1 cellular context compared by ENCODE assay signal in the genomic region with DNA sequence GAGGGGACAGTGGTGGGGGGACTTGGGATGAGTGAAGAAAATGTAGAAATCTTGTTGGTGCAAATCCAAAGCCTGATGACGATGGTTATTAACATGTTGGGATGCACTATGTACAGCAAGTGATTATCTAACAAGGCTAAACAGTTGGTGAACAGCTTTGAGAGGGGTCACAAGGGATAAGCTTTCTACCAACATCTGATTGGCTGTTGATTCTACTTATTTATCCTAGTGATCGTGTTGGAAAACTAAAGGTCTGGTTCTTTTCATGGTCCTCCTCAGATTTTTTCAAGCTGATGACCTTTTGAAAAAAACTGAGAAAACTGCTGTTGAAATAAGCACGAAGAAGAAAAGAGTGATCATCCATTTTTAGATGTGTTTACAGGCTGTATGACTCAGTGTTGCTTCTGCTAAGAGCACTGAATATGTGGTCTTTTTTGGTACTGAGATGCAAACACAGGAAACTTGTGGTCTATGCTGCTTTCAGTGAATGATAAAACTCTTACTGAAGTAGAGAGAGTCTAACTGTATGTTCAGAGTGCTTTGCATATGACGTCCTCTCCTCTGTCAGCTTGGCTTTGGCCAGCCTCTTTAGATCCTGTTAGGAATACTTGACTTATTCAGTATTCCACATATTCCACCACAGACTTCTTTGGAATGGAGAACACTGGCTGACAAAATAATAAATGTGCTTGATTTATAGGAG.
TF ChIP-seq lines count a peak whose summit lies in the region.

No MANE protein-coding gene starts in this region.

TF ChIP-seq in GM12878, 131 proteins besides CTCF, POLR2A, EP300 and RAD21 (continued from another document and continues in another):
- TF ChIP-seq, protein P1, sequence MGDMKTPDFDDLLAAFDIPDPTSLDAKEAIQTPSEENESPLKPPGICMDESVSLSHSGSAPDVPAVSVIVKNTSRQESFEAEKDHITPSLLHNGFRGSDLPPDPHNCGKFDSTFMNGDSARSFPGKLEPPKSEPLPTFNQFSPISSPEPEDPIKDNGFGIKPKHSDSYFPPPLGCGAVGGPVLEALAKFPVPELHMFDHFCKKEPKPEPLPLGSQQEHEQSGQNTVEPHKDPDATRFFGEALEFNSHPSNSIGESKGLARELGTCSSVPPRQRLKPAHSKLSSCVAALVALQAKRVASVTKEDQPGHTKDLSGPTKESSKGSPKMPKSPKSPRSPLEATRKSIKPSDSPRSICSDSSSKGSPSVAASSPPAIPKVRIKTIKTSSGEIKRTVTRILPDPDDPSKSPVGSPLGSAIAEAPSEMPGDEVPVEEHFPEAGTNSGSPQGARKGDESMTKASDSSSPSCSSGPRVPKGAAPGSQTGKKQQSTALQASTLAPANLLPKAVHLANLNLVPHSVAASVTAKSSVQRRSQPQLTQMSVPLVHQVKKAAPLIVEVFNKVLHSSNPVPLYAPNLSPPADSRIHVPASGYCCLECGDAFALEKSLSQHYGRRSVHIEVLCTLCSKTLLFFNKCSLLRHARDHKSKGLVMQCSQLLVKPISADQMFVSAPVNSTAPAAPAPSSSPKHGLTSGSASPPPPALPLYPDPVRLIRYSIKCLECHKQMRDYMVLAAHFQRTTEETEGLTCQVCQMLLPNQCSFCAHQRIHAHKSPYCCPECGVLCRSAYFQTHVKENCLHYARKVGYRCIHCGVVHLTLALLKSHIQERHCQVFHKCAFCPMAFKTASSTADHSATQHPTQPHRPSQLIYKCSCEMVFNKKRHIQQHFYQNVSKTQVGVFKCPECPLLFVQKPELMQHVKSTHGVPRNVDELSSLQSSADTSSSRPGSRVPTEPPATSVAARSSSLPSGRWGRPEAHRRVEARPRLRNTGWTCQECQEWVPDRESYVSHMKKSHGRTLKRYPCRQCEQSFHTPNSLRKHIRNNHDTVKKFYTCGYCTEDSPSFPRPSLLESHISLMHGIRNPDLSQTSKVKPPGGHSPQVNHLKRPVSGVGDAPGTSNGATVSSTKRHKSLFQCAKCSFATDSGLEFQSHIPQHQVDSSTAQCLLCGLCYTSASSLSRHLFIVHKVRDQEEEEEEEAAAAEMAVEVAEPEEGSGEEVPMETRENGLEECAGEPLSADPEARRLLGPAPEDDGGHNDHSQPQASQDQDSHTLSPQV (IDR thresholded peaks at IDR 0.05): no peak
- peak; percentile 78; the same call in 1 of the 2 replicates for TF ChIP-seq CBX5 (IDR thresholded peaks at IDR 0.05; ENCODE audit: low read depth)
- TF ChIP-seq ZNF274 (IDR thresholded peaks at IDR 0.05; ENCODE audit: insufficient read depth, insufficient read length): no peak
- no peak for TF ChIP-seq EGR1 (IDR thresholded peaks at IDR 0.05; ENCODE audit: borderline replicate concordance in 1 of 2, low read depth in 2 of 2, low read length in 2 of 2)
- TF ChIP-seq SMC3 (IDR thresholded peaks at IDR 0.05; ENCODE audit: borderline replicate concordance, low read length): no peak; the same call in 1 of the 2 replicates
- TF ChIP-seq MEF2A (IDR thresholded peaks at IDR 0.05; ENCODE audit: insufficient read depth, low read depth, low read length): peak; percentile 94
- TF ChIP-seq, protein P2, sequence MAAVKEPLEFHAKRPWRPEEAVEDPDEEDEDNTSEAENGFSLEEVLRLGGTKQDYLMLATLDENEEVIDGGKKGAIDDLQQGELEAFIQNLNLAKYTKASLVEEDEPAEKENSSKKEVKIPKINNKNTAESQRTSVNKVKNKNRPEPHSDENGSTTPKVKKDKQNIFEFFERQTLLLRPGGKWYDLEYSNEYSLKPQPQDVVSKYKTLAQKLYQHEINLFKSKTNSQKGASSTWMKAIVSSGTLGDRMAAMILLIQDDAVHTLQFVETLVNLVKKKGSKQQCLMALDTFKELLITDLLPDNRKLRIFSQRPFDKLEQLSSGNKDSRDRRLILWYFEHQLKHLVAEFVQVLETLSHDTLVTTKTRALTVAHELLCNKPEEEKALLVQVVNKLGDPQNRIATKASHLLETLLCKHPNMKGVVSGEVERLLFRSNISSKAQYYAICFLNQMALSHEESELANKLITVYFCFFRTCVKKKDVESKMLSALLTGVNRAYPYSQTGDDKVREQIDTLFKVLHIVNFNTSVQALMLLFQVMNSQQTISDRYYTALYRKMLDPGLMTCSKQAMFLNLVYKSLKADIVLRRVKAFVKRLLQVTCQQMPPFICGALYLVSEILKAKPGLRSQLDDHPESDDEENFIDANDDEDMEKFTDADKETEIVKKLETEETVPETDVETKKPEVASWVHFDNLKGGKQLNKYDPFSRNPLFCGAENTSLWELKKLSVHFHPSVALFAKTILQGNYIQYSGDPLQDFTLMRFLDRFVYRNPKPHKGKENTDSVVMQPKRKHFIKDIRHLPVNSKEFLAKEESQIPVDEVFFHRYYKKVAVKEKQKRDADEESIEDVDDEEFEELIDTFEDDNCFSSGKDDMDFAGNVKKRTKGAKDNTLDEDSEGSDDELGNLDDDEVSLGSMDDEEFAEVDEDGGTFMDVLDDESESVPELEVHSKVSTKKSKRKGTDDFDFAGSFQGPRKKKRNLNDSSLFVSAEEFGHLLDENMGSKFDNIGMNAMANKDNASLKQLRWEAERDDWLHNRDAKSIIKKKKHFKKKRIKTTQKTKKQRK (IDR thresholded peaks at IDR 0.05; ENCODE audit: low read depth, low read length): no peak
- TF ChIP-seq SRF (IDR thresholded peaks at IDR 0.05; ENCODE audit: low read depth in 2 of 2, low read length in 2 of 2): peak in 1 of 2 experiments; percentile 76; a peak in 2 of 4 replicates
- TF ChIP-seq POU2F2 (IDR thresholded peaks at IDR 0.05; ENCODE audit: borderline replicate concordance, low read depth, low read length): peak; percentile 95
- TF ChIP-seq, protein P3, sequence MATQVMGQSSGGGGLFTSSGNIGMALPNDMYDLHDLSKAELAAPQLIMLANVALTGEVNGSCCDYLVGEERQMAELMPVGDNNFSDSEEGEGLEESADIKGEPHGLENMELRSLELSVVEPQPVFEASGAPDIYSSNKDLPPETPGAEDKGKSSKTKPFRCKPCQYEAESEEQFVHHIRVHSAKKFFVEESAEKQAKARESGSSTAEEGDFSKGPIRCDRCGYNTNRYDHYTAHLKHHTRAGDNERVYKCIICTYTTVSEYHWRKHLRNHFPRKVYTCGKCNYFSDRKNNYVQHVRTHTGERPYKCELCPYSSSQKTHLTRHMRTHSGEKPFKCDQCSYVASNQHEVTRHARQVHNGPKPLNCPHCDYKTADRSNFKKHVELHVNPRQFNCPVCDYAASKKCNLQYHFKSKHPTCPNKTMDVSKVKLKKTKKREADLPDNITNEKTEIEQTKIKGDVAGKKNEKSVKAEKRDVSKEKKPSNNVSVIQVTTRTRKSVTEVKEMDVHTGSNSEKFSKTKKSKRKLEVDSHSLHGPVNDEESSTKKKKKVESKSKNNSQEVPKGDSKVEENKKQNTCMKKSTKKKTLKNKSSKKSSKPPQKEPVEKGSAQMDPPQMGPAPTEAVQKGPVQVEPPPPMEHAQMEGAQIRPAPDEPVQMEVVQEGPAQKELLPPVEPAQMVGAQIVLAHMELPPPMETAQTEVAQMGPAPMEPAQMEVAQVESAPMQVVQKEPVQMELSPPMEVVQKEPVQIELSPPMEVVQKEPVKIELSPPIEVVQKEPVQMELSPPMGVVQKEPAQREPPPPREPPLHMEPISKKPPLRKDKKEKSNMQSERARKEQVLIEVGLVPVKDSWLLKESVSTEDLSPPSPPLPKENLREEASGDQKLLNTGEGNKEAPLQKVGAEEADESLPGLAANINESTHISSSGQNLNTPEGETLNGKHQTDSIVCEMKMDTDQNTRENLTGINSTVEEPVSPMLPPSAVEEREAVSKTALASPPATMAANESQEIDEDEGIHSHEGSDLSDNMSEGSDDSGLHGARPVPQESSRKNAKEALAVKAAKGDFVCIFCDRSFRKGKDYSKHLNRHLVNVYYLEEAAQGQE (IDR thresholded peaks at IDR 0.05; ENCODE audit: low read depth, low read length): no peak
- 0 out of 2 replicates have a peak, but pooled peaks have one; percentile 50 for TF ChIP-seq YY1 (IDR thresholded peaks at IDR 0.05; ENCODE audit: low read depth, low read length)
- peak; percentile 15; the same call in 1 of the 2 replicates for TF ChIP-seq TCF7 (IDR thresholded peaks at IDR 0.05; ENCODE audit: borderline replicate concordance)
- TF ChIP-seq, protein P4, sequence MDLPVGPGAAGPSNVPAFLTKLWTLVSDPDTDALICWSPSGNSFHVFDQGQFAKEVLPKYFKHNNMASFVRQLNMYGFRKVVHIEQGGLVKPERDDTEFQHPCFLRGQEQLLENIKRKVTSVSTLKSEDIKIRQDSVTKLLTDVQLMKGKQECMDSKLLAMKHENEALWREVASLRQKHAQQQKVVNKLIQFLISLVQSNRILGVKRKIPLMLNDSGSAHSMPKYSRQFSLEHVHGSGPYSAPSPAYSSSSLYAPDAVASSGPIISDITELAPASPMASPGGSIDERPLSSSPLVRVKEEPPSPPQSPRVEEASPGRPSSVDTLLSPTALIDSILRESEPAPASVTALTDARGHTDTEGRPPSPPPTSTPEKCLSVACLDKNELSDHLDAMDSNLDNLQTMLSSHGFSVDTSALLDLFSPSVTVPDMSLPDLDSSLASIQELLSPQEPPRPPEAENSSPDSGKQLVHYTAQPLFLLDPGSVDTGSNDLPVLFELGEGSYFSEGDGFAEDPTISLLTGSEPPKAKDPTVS (IDR thresholded peaks at IDR 0.05; ENCODE audit: low read depth, low read length): no peak
- TF ChIP-seq, protein P5, sequence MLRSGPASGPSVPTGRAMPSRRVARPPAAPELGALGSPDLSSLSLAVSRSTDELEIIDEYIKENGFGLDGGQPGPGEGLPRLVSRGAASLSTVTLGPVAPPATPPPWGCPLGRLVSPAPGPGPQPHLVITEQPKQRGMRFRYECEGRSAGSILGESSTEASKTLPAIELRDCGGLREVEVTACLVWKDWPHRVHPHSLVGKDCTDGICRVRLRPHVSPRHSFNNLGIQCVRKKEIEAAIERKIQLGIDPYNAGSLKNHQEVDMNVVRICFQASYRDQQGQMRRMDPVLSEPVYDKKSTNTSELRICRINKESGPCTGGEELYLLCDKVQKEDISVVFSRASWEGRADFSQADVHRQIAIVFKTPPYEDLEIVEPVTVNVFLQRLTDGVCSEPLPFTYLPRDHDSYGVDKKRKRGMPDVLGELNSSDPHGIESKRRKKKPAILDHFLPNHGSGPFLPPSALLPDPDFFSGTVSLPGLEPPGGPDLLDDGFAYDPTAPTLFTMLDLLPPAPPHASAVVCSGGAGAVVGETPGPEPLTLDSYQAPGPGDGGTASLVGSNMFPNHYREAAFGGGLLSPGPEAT (IDR thresholded peaks at IDR 0.05; ENCODE audit: low read depth): peak; percentile 70
- TF ChIP-seq NFXL1 (IDR thresholded peaks at IDR 0.05; ENCODE audit: borderline replicate concordance): no peak
- no peak for TF ChIP-seq RELA (IDR thresholded peaks at IDR 0.05; ENCODE audit: borderline replicate concordance, partially characterized antibody)
- no peak for TF ChIP-seq GABPA (IDR thresholded peaks at IDR 0.05; ENCODE audit: low read depth)
- TF ChIP-seq ZNF24 (IDR thresholded peaks at IDR 0.05): no peak
- no peak for TF ChIP-seq TAF1 (IDR thresholded peaks at IDR 0.05; ENCODE audit: borderline replicate concordance, low read depth, low read length)
- TF ChIP-seq, protein P6, sequence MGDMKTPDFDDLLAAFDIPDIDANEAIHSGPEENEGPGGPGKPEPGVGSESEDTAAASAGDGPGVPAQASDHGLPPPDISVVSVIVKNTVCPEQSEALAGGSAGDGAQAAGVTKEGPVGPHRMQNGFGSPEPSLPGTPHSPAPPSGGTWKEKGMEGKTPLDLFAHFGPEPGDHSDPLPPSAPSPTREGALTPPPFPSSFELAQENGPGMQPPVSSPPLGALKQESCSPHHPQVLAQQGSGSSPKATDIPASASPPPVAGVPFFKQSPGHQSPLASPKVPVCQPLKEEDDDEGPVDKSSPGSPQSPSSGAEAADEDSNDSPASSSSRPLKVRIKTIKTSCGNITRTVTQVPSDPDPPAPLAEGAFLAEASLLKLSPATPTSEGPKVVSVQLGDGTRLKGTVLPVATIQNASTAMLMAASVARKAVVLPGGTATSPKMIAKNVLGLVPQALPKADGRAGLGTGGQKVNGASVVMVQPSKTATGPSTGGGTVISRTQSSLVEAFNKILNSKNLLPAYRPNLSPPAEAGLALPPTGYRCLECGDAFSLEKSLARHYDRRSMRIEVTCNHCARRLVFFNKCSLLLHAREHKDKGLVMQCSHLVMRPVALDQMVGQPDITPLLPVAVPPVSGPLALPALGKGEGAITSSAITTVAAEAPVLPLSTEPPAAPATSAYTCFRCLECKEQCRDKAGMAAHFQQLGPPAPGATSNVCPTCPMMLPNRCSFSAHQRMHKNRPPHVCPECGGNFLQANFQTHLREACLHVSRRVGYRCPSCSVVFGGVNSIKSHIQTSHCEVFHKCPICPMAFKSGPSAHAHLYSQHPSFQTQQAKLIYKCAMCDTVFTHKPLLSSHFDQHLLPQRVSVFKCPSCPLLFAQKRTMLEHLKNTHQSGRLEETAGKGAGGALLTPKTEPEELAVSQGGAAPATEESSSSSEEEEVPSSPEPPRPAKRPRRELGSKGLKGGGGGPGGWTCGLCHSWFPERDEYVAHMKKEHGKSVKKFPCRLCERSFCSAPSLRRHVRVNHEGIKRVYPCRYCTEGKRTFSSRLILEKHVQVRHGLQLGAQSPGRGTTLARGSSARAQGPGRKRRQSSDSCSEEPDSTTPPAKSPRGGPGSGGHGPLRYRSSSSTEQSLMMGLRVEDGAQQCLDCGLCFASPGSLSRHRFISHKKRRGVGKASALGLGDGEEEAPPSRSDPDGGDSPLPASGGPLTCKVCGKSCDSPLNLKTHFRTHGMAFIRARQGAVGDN (IDR thresholded peaks at IDR 0.05): peak; percentile 43; the same call in 1 of the 2 replicates
- peak; percentile 94 for TF ChIP-seq STAT3 (IDR thresholded peaks at IDR 0.05; ENCODE audit: low read depth, low read length)
- TF ChIP-seq RFX5 (IDR thresholded peaks at IDR 0.05; ENCODE audit: low read depth, low read length): no peak
- TF ChIP-seq, protein P7, sequence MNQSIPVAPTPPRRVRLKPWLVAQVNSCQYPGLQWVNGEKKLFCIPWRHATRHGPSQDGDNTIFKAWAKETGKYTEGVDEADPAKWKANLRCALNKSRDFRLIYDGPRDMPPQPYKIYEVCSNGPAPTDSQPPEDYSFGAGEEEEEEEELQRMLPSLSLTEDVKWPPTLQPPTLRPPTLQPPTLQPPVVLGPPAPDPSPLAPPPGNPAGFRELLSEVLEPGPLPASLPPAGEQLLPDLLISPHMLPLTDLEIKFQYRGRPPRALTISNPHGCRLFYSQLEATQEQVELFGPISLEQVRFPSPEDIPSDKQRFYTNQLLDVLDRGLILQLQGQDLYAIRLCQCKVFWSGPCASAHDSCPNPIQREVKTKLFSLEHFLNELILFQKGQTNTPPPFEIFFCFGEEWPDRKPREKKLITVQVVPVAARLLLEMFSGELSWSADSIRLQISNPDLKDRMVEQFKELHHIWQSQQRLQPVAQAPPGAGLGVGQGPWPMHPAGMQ (IDR thresholded peaks at IDR 0.05; ENCODE audit: borderline replicate concordance): no peak
- no peak for TF ChIP-seq BRCA1 (IDR thresholded peaks at IDR 0.05; ENCODE audit: low read depth, low read length)
- no peak; the same call in 1 of the 2 replicates for TF ChIP-seq ZNF217 (IDR thresholded peaks at IDR 0.05)
- TF ChIP-seq POLR2AphosphoS5 (IDR thresholded peaks at IDR 0.05; ENCODE audit: low read length): 0 out of 2 replicates have a peak, but pooled peaks have one; percentile 39
